In genomic region chr12:89781961-89782360, GRCh38 we compare ENCODE assay signal across 14 cellular contexts.
"Had no signal": no experiment of that assay in that cellular context is flagged by ENCODE, and none has a peak within 500 bp of the region (broad histone marks: within the 10 kb centered on the region; RNA-seq: fewer than 3 reads in every experiment).

No MANE protein-coding gene starts in this region.

- H3K4me3 ChIP-seq: coronary artery, heart left ventricle, right atrium auricular region, smooth muscle cell had no signal

- H3K27me3 ChIP-seq: right atrium auricular region had no signal

- H3K36me3 ChIP-seq: heart left ventricle, right atrium auricular region had no signal

- H3K27ac Mint-ChIP-seq: endodermal cell; natural killer cell treated with Interleukin-12 subunit alpha and Interleukin-12 subunit beta and Interleukin-15 and Interleukin-18, amount 100 ng/mL, for 72 hours had no signal

- DNase-seq: effector CD4-positive, alpha-beta T cell; endodermal cell; erythroblast; heart left ventricle; hippocampal formation; kidney glomerular epithelial cell; mammary epithelial cell; midbrain; stimulated activated CD4-positive, alpha-beta T cell treated with anti-CD3 and anti-CD28 coated beads, Interleukin-2, amount 100 ng/mL, for 48 hours; stimulated activated naive CD4-positive, alpha-beta T cell treated with Interleukin-2 at 50 U/mL for 16 hours had no signal

- H3K4me3 Mint-ChIP-seq: endodermal cell; natural killer cell treated with Interleukin-12 subunit alpha and Interleukin-12 subunit beta and Interleukin-15 and Interleukin-18, amount 100 ng/mL, for 72 hours had no signal

- H3K27me3 Mint-ChIP-seq: natural killer cell treated with Interleukin-12 subunit alpha and Interleukin-12 subunit beta and Interleukin-15 and Interleukin-18, amount 100 ng/mL, for 72 hours had no signal

- ATAC-seq: heart left ventricle; natural killer cell treated with Interleukin-12 subunit alpha and Interleukin-12 subunit beta and Interleukin-15 and Interleukin-18, amount 100 ng/mL, for 72 hours had no signal

- H3K27ac ChIP-seq: coronary artery, heart left ventricle, right atrium auricular region had no signal
